19 cellular contexts compared by ENCODE assay signal in genomic region chr19:5915782-5916165, GRCh38. TPM values are rescaled to one million over a fixed set of nuclear protein-coding genes. Genes with fewer than 3 reads are reported as not detected.
"Had no signal": no experiment of that assay in that cellular context is flagged by ENCODE, and none has a peak within 500 bp of the region (broad histone marks: within the 10 kb centered on the region; RNA-seq: fewer than 3 reads in every experiment).

No MANE protein-coding gene starts in this region.

- H3K4me3 Mint-ChIP-seq: activated CD8-positive, alpha-beta T cell treated with anti-CD3 and anti-CD28 coated beads, Interleukin-2, amount 10 ng/mL, durations not matched to agents 7 days and 5 days; activated naive CD8-positive, alpha-beta T cell treated with anti-CD3 and anti-CD28 coated beads, Interleukin-2, amount 10 ng/mL, durations not matched to agents 7 days and 5 days; naive thymus-derived CD8-positive, alpha-beta T cell; T-cell had no signal

- H3K27me3 ChIP-seq: esophagus squamous epithelium, tibial nerve had no signal

- H3K36me3 Mint-ChIP-seq: activated naive CD8-positive, alpha-beta T cell treated with anti-CD3 and anti-CD28 coated beads, Interleukin-2, amount 10 ng/mL, durations not matched to agents 7 days and 5 days had no signal

- H3K9me3 ChIP-seq: esophagus squamous epithelium, lower lobe of right lung, tibial nerve had no signal

- H3K4me3 ChIP-seq: esophagus squamous epithelium, lower lobe of right lung, SK-N-MC had no signal

- H3K27me3 Mint-ChIP-seq: activated naive CD8-positive, alpha-beta T cell treated with anti-CD3 and anti-CD28 coated beads, Interleukin-2, amount 10 ng/mL, durations not matched to agents 7 days and 5 days; naive thymus-derived CD8-positive, alpha-beta T cell; T-cell had no signal

- H3K9me3 Mint-ChIP-seq: activated naive CD8-positive, alpha-beta T cell treated with anti-CD3 and anti-CD28 coated beads, Interleukin-2, amount 10 ng/mL, durations not matched to agents 7 days and 5 days; naive thymus-derived CD8-positive, alpha-beta T cell; T-cell had no signal

- H3K27ac Mint-ChIP-seq: activated CD8-positive, alpha-beta T cell treated with anti-CD3 and anti-CD28 coated beads, Interleukin-2, amount 10 ng/mL, durations not matched to agents 7 days and 5 days; activated naive CD8-positive, alpha-beta T cell treated with anti-CD3 and anti-CD28 coated beads, Interleukin-2, amount 10 ng/mL, durations not matched to agents 7 days and 5 days; T-cell had no signal

- H3K4me1 Mint-ChIP-seq: activated naive CD8-positive, alpha-beta T cell treated with anti-CD3 and anti-CD28 coated beads, Interleukin-2, amount 10 ng/mL, durations not matched to agents 7 days and 5 days; naive thymus-derived CD8-positive, alpha-beta T cell; T-cell had no signal

- ATAC-seq: activated CD8-positive, alpha-beta T cell treated with anti-CD3 and anti-CD28 coated beads, Interleukin-2, amount 10 ng/mL, durations not matched to agents 7 days and 5 days; naive thymus-derived CD8-positive, alpha-beta T cell had no signal

- H3K27ac ChIP-seq: esophagus squamous epithelium, SK-N-MC had no signal

- DNase-seq: activated CD4-positive, alpha-beta T cell treated with anti-CD3 and anti-CD28 coated beads for 4 hours; activated CD8-positive, alpha-beta memory T cell treated with anti-CD3 and anti-CD28 coated beads, Interleukin-2, amount 50 U/mL, for 48 hours; activated CD8-positive, alpha-beta T cell treated with anti-CD3 and anti-CD28 coated beads, Interleukin-2, amount 10 ng/mL, durations not matched to agents 7 days and 5 days; activated naive CD8-positive, alpha-beta T cell treated with anti-CD3 and anti-CD28 coated beads, Interleukin-2, amount 10 ng/mL, durations not matched to agents 7 days and 5 days; esophagus squamous epithelium; foreskin fibroblast; naive thymus-derived CD8-positive, alpha-beta T cell; stimulated activated CD4-positive, alpha-beta T cell treated with anti-CD3 and anti-CD28 coated beads, Interleukin-15, amount 100 ng/mL, for 24 hours; stimulated activated CD4-positive, alpha-beta T cell treated with anti-CD3 and anti-CD28 coated beads, Interleukin-4, amount 100 ng/mL, for 24 hours; T-cell; T1000 had no signal

- FAIRE-seq: bronchial epithelial cell, colon had no signal

RNA-seq across cellular contexts. Expression of gene FUT5, which starts 45.4 kb away (rescaled TPM):
- total RNA-seq: activated CD8-positive, alpha-beta T cell treated with anti-CD3 and anti-CD28 coated beads, Interleukin-2, amount 10 ng/mL, durations not matched to agents 7 days and 5 days; aorta; esophagus squamous epithelium; kidney epithelial cell; lower lobe of right lung; pulmonary artery endothelial cell; tibial nerve had no signal
- polyA plus RNA-seq: aorta had no signal
